ENCODE assay signal across 8 cellular contexts in the genomic region with DNA sequence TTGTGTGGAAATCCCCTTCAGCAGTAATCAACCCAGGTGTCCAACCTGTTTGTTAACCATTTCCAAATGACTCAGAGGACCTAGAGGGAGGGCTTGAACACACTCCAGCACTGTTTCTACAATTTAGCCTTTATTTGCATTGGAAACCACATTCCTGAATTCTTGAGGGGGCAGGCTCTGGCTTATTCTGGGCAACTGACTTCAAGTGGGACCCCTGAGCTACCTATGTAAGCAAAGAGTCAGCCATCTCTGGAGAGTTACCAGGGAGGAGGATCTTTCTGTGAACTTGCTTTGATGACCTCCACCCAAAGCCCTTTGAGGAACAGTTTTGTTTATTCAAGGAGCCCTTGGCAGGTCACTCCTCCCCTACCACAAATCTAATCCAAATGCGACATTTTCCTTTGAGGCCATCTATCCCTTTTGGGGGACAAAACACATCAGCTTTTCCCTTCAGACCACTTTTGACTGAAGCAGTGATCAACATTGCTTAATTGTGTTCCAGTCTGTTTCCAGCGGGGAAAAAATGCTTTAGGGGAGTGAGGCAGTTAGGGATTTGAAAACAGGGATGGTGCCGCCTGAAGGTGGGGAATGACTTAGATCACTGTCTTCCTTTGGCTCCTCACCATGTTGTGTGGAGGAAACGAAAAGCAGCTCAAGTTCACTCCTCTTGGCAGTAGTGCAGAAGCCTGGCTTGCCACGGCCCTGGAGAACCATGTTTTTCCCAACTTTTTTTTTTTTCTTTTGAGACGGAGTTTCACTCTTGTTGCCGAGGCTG. TPM values are rescaled to one million over a fixed set of nuclear protein-coding genes. Genes with fewer than 3 reads are reported as not detected.
DNase-seq lines count a peak whose midpoint lies in the region; ATAC-seq, FAIRE-seq and TF ChIP-seq lines count a peak whose summit lies in the region.

No MANE protein-coding gene starts in this region.

- TF ChIP-seq CTCF in fibroblast of villous mesenchyme (IDR thresholded peaks at IDR 0.05; ENCODE audit: insufficient read depth, low read depth, low read length) (no peak), psoas muscle (IDR thresholded peaks at IDR 0.05) (no peak)

- in situ Hi-C loops in Caki2 (cut with HindIII; ENCODE audit: low pct_unique_long_range_greater_than_20kb, low sequenced_read_pairs), result no loop called here

- H3K4me1 ChIP-seq in psoas muscle, result peaks cover 40% of the 10 kb centered on the region

- H3K4me3 ChIP-seq in fibroblast of villous mesenchyme (ENCODE audit: low read depth, low read length), result no peak overlapping the region
- H3K4me3 ChIP-seq in psoas muscle, result peak overlapping the region; percentile 9

- ATAC-seq in GM19463 (IDR thresholded peaks at IDR 0.05; ENCODE audit: unreplicated experiment) (peak; percentile 40), psoas muscle (peak; percentile 24 to 65 (median 48))

- intact Hi-C loops in psoas muscle (cut with DNase I), result loop anchor here (2.0 to 5.0 kb wide), 2 partner anchors 62 to 89 kb away; no protein-coding TSS in a partner anchor

- WGBS in psoas muscle, 3 donors, result 10 to 26% (median 19%) methylated on average over 7 of the region's 7 CpGs

- H3K27ac ChIP-seq in psoas muscle, result peak overlapping the region; percentile 92

- FAIRE-seq in TTC549 (lab: Jason Lieb, UNC), result peak; percentile 13

- H3K36me3 ChIP-seq in psoas muscle (ENCODE audit: insufficient read depth in 1 of 2, low read depth in 1 of 2), result no peaks in the 10 kb centered on the region

- DNase-seq in Caki2 (ENCODE audit: low read depth) (peak; percentile 99), HuH-7.5 (ENCODE audit: low spot score) (peak; percentile 76), fibroblast of villous mesenchyme (ENCODE audit: low read depth) (peak; percentile 90), psoas muscle (peak; percentile 41 to 79), pons (ENCODE audit: low spot score) (no peak), iPS-NIHi7 (ENCODE audit: extremely low spot score) (no peak)

- H3K27me3 ChIP-seq in psoas muscle (ENCODE audit: insufficient read depth in 3 of 3, low read length in 2 of 3), result no peaks in the 10 kb centered on the region

- no peaks in the 10 kb centered on the region for H3K9me3 ChIP-seq in psoas muscle

RNA-seq across cellular contexts. Expression of gene TUBD1, which starts 46.2 kb away (rescaled TPM):
- total RNA-seq in Caki2 (2014; rRNA removed; shearing (Covaris generic); ENCODE audit: low replicate concordance), result 18.1 and 34.0 TPM in 2 replicates
- 4.2 and 6.5 TPM in 2 replicates for total RNA-seq in fibroblast of villous mesenchyme
- 1 to 10 TPM; 4.9 to 8.8 (median 6.9) TPM for total RNA-seq in psoas muscle
- 1 to 10 TPM; 4.7 to 8.0 (median 5.1) TPM for polyA plus RNA-seq in psoas muscle

RNA-seq across cellular contexts. Expression of gene RPS6KB1, which starts 46.3 kb away (rescaled TPM):
- 4.2 and 18.9 TPM in 2 replicates for total RNA-seq in Caki2 (2014; rRNA removed; shearing (Covaris generic); ENCODE audit: low replicate concordance)
- total RNA-seq in fibroblast of villous mesenchyme (22.2 and 26.3 TPM in 2 replicates), psoas muscle (10 to 100 TPM; 26.6 to 56.0 (median 45.2) TPM)
- 10 to 100 TPM; 10.6 to 35.8 (median 12.0) TPM for polyA plus RNA-seq in psoas muscle

Comparison
In these comparisons a context has a peak if more than half of its experiments do, and no peak if none do; other contexts are left out.
1. DNase-seq: peak in Caki2 (single experiment), HuH-7.5 (single experiment), fibroblast of villous mesenchyme (single experiment) and psoas muscle (2 of 2); none in pons (single experiment) and iPS-NIHi7 (single experiment).